Comparison of ENCODE assay signal across 1 cellular context in the genomic region with DNA sequence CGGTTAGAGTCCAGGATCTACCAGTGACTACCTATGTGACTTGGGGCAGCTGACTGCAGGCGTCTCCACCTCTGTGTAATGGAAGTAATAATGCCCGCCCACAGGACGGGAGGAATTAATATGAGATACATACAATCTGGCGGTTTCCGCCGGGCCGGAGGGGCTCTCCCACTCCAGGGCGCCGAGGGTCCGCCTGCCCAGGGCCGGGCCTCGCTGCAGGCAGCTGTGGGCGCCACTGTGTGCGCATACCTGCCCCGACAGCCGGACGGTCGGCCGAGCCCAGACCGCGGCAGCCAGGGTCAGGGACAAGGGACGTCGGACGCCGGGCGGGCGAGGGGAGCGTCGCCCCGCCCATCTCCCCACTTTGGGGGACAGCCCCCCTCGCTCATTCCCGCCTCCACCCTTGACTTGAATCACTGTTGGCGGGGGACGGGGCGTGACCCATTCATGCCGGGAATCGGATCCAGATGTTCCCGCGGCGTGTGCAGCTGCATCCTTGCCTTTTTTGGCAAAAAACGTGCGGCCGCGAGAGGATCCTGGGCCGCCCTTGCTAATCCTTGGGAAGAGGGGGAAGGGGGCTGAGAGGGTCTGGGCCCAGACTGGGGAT.
TF ChIP-seq lines count a peak whose summit lies in the region.

No MANE protein-coding gene starts in this region.

TF ChIP-seq in IMR-90, 13 proteins besides CTCF, POLR2A, EP300 and RAD21:
- TF ChIP-seq MAFK (IDR thresholded peaks at IDR 0.05; ENCODE audit: low read depth, low read length) (no peak), CEBPB (IDR thresholded peaks at IDR 0.05; ENCODE audit: low read depth, low read length) (no peak), MAZ (IDR thresholded peaks at IDR 0.05; ENCODE audit: borderline replicate concordance, low read depth, low read length) (peak; percentile 71; the same call in 1 of the 2 replicates), FOS (IDR thresholded peaks at IDR 0.05; ENCODE audit: low read depth, low read length) (peak; percentile 32; the same call in 1 of the 2 replicates), RCOR1 (IDR thresholded peaks at IDR 0.05; ENCODE audit: insufficient replicate concordance, low read length) (no peak), CHD1 (IDR thresholded peaks at IDR 0.05; ENCODE audit: low read depth, low read length) (no peak), SMC3 (IDR thresholded peaks at IDR 0.05; ENCODE audit: low read depth, low read length) (0 out of 2 replicates have a peak, but pooled peaks have one; percentile 8), RFX5 (IDR thresholded peaks at IDR 0.05; ENCODE audit: low read depth, low read length) (no peak), MXI1 (IDR thresholded peaks at IDR 0.05; ENCODE audit: borderline replicate concordance, low read depth, low read length) (peak; percentile 56; the same call in 1 of the 2 replicates), NFE2L2 (IDR thresholded peaks at IDR 0.05; ENCODE audit: low read depth, low read length) (no peak), BHLHE40 (IDR thresholded peaks at IDR 0.05; ENCODE audit: low read depth, low read length) (peak; percentile 85)
- TF ChIP-seq, protein P1, sequence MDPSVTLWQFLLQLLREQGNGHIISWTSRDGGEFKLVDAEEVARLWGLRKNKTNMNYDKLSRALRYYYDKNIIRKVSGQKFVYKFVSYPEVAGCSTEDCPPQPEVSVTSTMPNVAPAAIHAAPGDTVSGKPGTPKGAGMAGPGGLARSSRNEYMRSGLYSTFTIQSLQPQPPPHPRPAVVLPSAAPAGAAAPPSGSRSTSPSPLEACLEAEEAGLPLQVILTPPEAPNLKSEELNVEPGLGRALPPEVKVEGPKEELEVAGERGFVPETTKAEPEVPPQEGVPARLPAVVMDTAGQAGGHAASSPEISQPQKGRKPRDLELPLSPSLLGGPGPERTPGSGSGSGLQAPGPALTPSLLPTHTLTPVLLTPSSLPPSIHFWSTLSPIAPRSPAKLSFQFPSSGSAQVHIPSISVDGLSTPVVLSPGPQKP (IDR thresholded peaks at IDR 0.05; ENCODE audit: borderline replicate concordance, low read depth, low read length): no peak
- TF ChIP-seq, protein P2, sequence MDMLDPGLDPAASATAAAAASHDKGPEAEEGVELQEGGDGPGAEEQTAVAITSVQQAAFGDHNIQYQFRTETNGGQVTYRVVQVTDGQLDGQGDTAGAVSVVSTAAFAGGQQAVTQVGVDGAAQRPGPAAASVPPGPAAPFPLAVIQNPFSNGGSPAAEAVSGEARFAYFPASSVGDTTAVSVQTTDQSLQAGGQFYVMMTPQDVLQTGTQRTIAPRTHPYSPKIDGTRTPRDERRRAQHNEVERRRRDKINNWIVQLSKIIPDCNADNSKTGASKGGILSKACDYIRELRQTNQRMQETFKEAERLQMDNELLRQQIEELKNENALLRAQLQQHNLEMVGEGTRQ (IDR thresholded peaks at IDR 0.05; ENCODE audit: low read depth, low read length): no peak
TF ChIP-seq in IMR-90: peak in this region for 5.
